In the genomic region with DNA sequence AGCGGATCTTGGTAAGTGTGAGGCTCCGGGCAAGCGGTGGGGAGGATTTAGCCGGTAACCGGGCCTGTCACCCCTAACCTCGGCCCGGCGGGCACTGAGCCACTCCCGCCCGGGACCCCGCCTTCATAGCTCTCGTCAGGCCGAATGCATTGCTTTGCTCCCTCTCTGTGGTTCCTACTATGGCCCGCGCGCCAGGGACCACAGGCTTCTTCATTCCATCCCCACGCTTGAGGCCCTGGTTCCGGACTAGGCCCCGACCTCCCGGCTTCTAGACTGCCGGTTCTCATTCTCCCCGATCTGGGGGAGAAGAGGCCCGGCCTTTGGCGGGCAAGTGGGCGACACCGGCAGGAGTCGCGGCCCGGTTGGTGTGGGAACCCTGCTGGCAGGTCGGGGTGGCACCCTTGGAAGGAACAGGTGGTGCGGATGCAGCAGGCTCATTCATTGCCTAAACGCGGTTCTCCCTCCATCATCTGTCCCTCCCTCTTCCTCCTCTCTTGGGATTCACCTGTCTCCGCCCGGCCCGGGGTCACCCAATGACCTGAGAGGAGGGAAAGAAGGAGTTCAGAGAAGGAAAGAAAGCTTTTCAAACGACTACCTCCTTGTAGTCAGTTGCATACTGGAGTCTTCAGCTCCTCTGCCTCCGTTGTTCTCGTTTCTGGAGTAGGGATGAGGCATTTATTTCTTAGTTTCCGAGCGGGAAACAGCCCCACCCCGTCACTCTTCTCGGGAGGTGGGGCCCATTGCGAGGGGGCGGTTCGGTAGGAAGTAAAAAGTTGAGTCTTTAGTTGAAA, we compare ENCODE assay signal across 8 cellular contexts. TPM values are rescaled to one million over a fixed set of nuclear protein-coding genes. Genes with fewer than 3 reads are reported as not detected.
DNase-seq lines count a peak whose midpoint lies in the region; ATAC-seq lines count a peak whose summit lies in the region.

A gene (minus strand): TSS at position 657 of the 791 bp plus-strand sequence. CDS start 6,679 bp downstream, outside the sequence.

- H3K9me3 Mint-ChIP-seq in memory B cell = peaks cover 2% of the 10 kb centered on the region

- H3K27me3 Mint-ChIP-seq in memory B cell = no peaks in the 10 kb centered on the region

- H3K4me3 ChIP-seq in ACC112 (ENCODE audit: low read depth, low read length) = peak within 1 kb of the TSS; percentile 84
- peak within 1 kb of the TSS; percentile 63 for H3K4me3 ChIP-seq in ectodermal cell (ENCODE audit: insufficient read depth, low read depth, low read length)

- H3K9me3 ChIP-seq in ectodermal cell (ENCODE audit: control insufficient read depth, low read length) = no peaks in the 10 kb centered on the region

- ATAC-seq in GM18520 (IDR thresholded peaks at IDR 0.05; ENCODE audit: unreplicated experiment) (peak; percentile 22), HG03066 (IDR thresholded peaks at IDR 0.05; ENCODE audit: low read depth, unreplicated experiment) (peak; percentile 40), memory B cell (ENCODE audit: low read depth) (peak; percentile 57)

- 0% methylated on average over 44 to 46 of the region's 46 CpGs for WGBS in ectodermal cell, 2 experiments

- peak within 1 kb of the TSS; percentile 84 for H3K27ac ChIP-seq in ACC112 (ENCODE audit: low read depth, low read length)
- H3K27ac ChIP-seq in ectodermal cell (ENCODE audit: insufficient read depth, low read depth, low read length, poor library complexity, severe bottlenecking) = peak within 1 kb of the TSS; percentile 91

- peak within 1 kb of the TSS; percentile 99 for H3K27ac Mint-ChIP-seq in memory B cell

- H3K36me3 ChIP-seq in ACC112 (ENCODE audit: insufficient read depth, low read length) (peaks cover 11% of the 10 kb centered on the region; the same call in 1 of the 2 replicates), ectodermal cell (ENCODE audit: control insufficient read depth, insufficient read depth, low read length) (peaks cover 10% of the 10 kb centered on the region)

- H3K4me3 Mint-ChIP-seq in memory B cell = peak within 1 kb of the TSS; percentile 98

- H3K79me2 ChIP-seq in ACC112 (ENCODE audit: control insufficient read depth, insufficient read depth, low read length, unreplicated experiment) = peaks cover 68% of the 10 kb centered on the region

- peaks cover 11% of the 10 kb centered on the region for H3K36me3 Mint-ChIP-seq in memory B cell

- H3K4me1 ChIP-seq in ACC112 (ENCODE audit: control insufficient read depth, insufficient read depth, low read length, unreplicated experiment) = peaks cover 9% of the 10 kb centered on the region
- no peaks in the 10 kb centered on the region for H3K4me1 ChIP-seq in ectodermal cell (ENCODE audit: control insufficient read depth, insufficient read depth, low read length)

- H2AFZ ChIP-seq in ACC112 (ENCODE audit: low read length, unreplicated experiment) = peak within 1 kb of the TSS; percentile 96

- H3K27me3 ChIP-seq in ACC112 (ENCODE audit: insufficient read depth, low read length) (no peaks in the 10 kb centered on the region), ectodermal cell (ENCODE audit: control insufficient read depth, insufficient read depth, low read length, poor library complexity, severe bottlenecking) (no peaks in the 10 kb centered on the region)

- H3K4me1 Mint-ChIP-seq in memory B cell = peaks cover 25% of the 10 kb centered on the region

- DNase-seq in NCI-H460 (ENCODE audit: extremely low read depth, low read depth) = no peak
- peak; percentile 70 to 75 for DNase-seq in activated CD4-positive, alpha-beta T cell treated with anti-CD3 and anti-CD28 coated beads, Interleukin-2, amount 50 U/mL, for 48 hours
- DNase-seq in memory B cell (ENCODE audit: low spot score in 2 of 2) = peak; percentile 66 to 73
- DNase-seq in stimulated activated CD8-positive, alpha-beta memory T cell treated with anti-CD3 and anti-CD28 coated beads, Interleukin-2, amount 100 ng/mL, for 48 hours (ENCODE audit: low read depth in 2 of 2) = peak; percentile 36 to 45

RNA-seq across cellular contexts. Expression of the gene that starts here (rescaled TPM):
- 156 and 178 TPM in 2 replicates for total RNA-seq in NCI-H460 (2014; rRNA removed; shearing (Covaris generic))
- polyA plus RNA-seq in NCI-H460 (2014; cell fraction: nucleus; rRNA removed) = 36.5 and 47.5 TPM in 2 replicates
- polyA plus RNA-seq in ectodermal cell (2013, experiment 1 of 4) = 75.6 TPM
- polyA plus RNA-seq in ectodermal cell (2013, experiment 2 of 4) = 72.8 TPM
- polyA plus RNA-seq in ectodermal cell (2013, experiment 3 of 4) = 84.3 TPM
- polyA plus RNA-seq in ectodermal cell (2013, experiment 4 of 4) = 89.4 TPM
